In genomic region chr19:3358919-3359849, GRCh38 we compare ENCODE assay signal across 8 cellular contexts. TPM values are rescaled to one million over a fixed set of nuclear protein-coding genes. Genes with fewer than 3 reads are reported as not detected.
DNase-seq lines count a peak whose midpoint lies in the region; ATAC-seq, FAIRE-seq and TF ChIP-seq lines count a peak whose summit lies in the region.

No MANE protein-coding gene starts in this region.

- peak; percentile 55 for ATAC-seq in HG03521 (IDR thresholded peaks at IDR 0.05; ENCODE audit: unreplicated experiment)
- ATAC-seq in lower lobe of right lung, result peak; percentile 70 to 78

- H3K4me3 ChIP-seq in lower lobe of right lung, result peak overlapping the region; percentile 85

- peak overlapping the region; percentile 97 for H3K27ac ChIP-seq in lower lobe of right lung

- peaks cover 28% of the 10 kb centered on the region for H3K4me1 Mint-ChIP-seq in chondrocyte (ENCODE audit: low read depth)

- H3K27me3 ChIP-seq in lower lobe of right lung (ENCODE audit: low read depth), result no peaks in the 10 kb centered on the region

- peaks cover 1% of the 10 kb centered on the region for H3K36me3 Mint-ChIP-seq in chondrocyte (ENCODE audit: low read depth)

- H3K4me1 ChIP-seq in lower lobe of right lung, result peaks cover 30% of the 10 kb centered on the region

- H3K9me3 Mint-ChIP-seq in chondrocyte (ENCODE audit: low read depth), result peaks cover 3% of the 10 kb centered on the region

- FAIRE-seq in HTR-8/SVneo (lab: Jason Lieb, UNC), result no peak

- H3K36me3 ChIP-seq in lower lobe of right lung, result no peaks in the 10 kb centered on the region

- H3K27ac Mint-ChIP-seq in chondrocyte (ENCODE audit: unreplicated experiment), result peak overlapping the region; percentile 27

- H3K27me3 Mint-ChIP-seq in chondrocyte (ENCODE audit: low read depth), result no peaks in the 10 kb centered on the region

- intact Hi-C loops in lower lobe of right lung (cut with DNase I), result no loop called here

- peak; percentile 92 for DNase-seq in GM03348 (ENCODE audit: low spot score)
- DNase-seq in activated CD4-positive, alpha-beta T cell treated with anti-CD3 and anti-CD28 coated beads for 1 hour, result peak; percentile 61
- no peak for DNase-seq in chondrocyte (ENCODE audit: low spot score)
- peak; percentile 85 for DNase-seq in lower lobe of right lung
- peak; percentile 50 for DNase-seq in stimulated activated CD8-positive, alpha-beta memory T cell treated with anti-CD3 and anti-CD28 coated beads, Interleukin-12 subunit alpha, Interleukin-12 subunit beta, amount 100 ng/mL, for 1 hour (ENCODE audit: low read depth)
- DNase-seq in NCI-H524 treated with DMSO at 0.1 percent for 48 hours (lab: John Stamatoyannopoulos, UW), result no peak
- no peak for DNase-seq in HTR-8/SVneo (ENCODE audit: insufficient read length, low spot score)

- no peak for TF ChIP-seq CTCF in chondrocyte (IDR thresholded peaks at IDR 0.05)
- TF ChIP-seq CTCF in lower lobe of right lung (IDR thresholded peaks at IDR 0.05), result no peak

- H3K4me3 Mint-ChIP-seq in chondrocyte (ENCODE audit: unreplicated experiment), result peak overlapping the region; percentile 80

- H3K9me3 ChIP-seq in lower lobe of right lung, result no peaks in the 10 kb centered on the region

RNA-seq across cellular contexts. Expression of gene NFIC, which starts 7.2 kb away (rescaled TPM):
- total RNA-seq in chondrocyte (81.5 to 85.5 TPM (median 83.4 TPM) in 3 replicates), lower lobe of right lung (132 TPM)

Comparison
In these comparisons a context has a peak if more than half of its experiments do, and no peak if none do; other contexts are left out.
1. DNase-seq: peak in GM03348 (single experiment), activated CD4-positive, alpha-beta T cell treated with anti-CD3 and anti-CD28 coated beads for 1 hour (single experiment), lower lobe of right lung (single experiment) and stimulated activated CD8-positive, alpha-beta memory T cell treated with anti-CD3 and anti-CD28 coated beads, Interleukin-12 subunit alpha, Interleukin-12 subunit beta, amount 100 ng/mL, for 1 hour (single experiment); none in chondrocyte (single experiment), NCI-H524 treated with DMSO at 0.1 percent for 48 hours (single experiment) and HTR-8/SVneo (single experiment).